12 cellular contexts compared by ENCODE assay signal in the genomic region with DNA sequence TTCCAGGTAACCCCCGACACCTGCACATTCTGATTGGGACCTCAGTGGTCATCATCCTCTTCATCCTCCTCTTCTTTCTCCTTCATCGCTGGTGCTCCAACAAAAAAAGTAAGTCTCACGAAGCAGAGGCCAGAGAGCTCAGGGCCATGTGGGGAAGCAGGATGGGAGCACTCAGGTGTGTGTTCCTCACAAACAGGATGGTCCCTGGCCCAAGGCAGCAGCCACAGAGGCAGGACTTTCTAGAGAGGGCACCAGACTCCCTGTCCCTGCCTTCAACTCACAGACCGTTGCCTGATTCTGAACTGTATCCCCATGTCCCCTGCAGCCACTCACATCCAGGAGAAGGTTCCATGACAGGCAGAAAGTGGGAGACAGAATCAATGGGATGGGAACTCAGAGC. TPM values are rescaled to one million over a fixed set of nuclear protein-coding genes. Genes with fewer than 3 reads are reported as not detected.
"Had no signal": no experiment of that assay in that cellular context is flagged by ENCODE, and none has a peak within 500 bp of the region (broad histone marks: within the 10 kb centered on the region; RNA-seq: fewer than 3 reads in every experiment).

No MANE protein-coding gene starts in this region.

RNA-seq across cellular contexts. Expression of a gene that starts 13.3 kb away (rescaled TPM):
- total RNA-seq: activated B cell treated with CpG ODN at 0.5 μM for 24 hours; activated CD4-positive, alpha-beta memory T cell treated with anti-CD3 and anti-CD28 coated beads for 36 hours; activated CD4-positive, alpha-beta memory T cell treated with anti-CD3 and anti-CD28 coated beads, Interleukin-2, amount 10 ng/mL, durations not matched to agents 7 days and 5 days; activated CD4-positive, alpha-beta T cell treated with anti-CD3 and anti-CD28 coated beads for 36 hours; activated CD4-positive, alpha-beta T cell treated with anti-CD3 and anti-CD28 coated beads, Interleukin-2, amount 10 ng/mL, durations not matched to agents 24 days and 14 days; activated CD4-positive, alpha-beta T cell treated with anti-CD3 and anti-CD28 coated beads, Interleukin-2, amount 10 ng/mL, durations not matched to agents 7 days and 5 days; activated CD8-positive, alpha-beta T cell treated with anti-CD3 and anti-CD28 coated beads for 36 hours; activated CD8-positive, alpha-beta T cell treated with anti-CD3 and anti-CD28 coated beads, Interleukin-2, amount 10 ng/mL, durations not matched to agents 7 days and 5 days; T-helper 1 cell treated with Interleukin-12 subunit alpha and Interleukin-12 subunit beta and Interleukin-4 antibody, amounts not matched to agents 30 ng/mL and 1 ng/mL, for 36 hours; T-helper 17 cell; T-helper 2 cell treated with Interferon-gamma antibody and Interleukin-4, amounts not matched to agents 100 ng/mL and 5 ng/mL, for 36 hours; WTC11 had no signal

RNA-seq across cellular contexts. Expression of a gene that starts 20.5 kb away (rescaled TPM):
- total RNA-seq: activated B cell treated with CpG ODN at 0.5 μM for 24 hours; activated CD4-positive, alpha-beta memory T cell treated with anti-CD3 and anti-CD28 coated beads for 36 hours; activated CD4-positive, alpha-beta memory T cell treated with anti-CD3 and anti-CD28 coated beads, Interleukin-2, amount 10 ng/mL, durations not matched to agents 7 days and 5 days; activated CD4-positive, alpha-beta T cell treated with anti-CD3 and anti-CD28 coated beads for 36 hours; activated CD4-positive, alpha-beta T cell treated with anti-CD3 and anti-CD28 coated beads, Interleukin-2, amount 10 ng/mL, durations not matched to agents 24 days and 14 days; activated CD8-positive, alpha-beta T cell treated with anti-CD3 and anti-CD28 coated beads for 36 hours; activated CD8-positive, alpha-beta T cell treated with anti-CD3 and anti-CD28 coated beads, Interleukin-2, amount 10 ng/mL, durations not matched to agents 7 days and 5 days; T-helper 1 cell treated with Interleukin-12 subunit alpha and Interleukin-12 subunit beta and Interleukin-4 antibody, amounts not matched to agents 30 ng/mL and 1 ng/mL, for 36 hours; T-helper 17 cell; T-helper 2 cell treated with Interferon-gamma antibody and Interleukin-4, amounts not matched to agents 100 ng/mL and 5 ng/mL, for 36 hours; WTC11 had no signal

RNA-seq across cellular contexts. Expression of a gene that starts 33.4 kb away (rescaled TPM):
- total RNA-seq: activated B cell treated with CpG ODN at 0.5 μM for 24 hours; activated CD4-positive, alpha-beta memory T cell treated with anti-CD3 and anti-CD28 coated beads for 36 hours; activated CD4-positive, alpha-beta T cell treated with anti-CD3 and anti-CD28 coated beads for 36 hours; activated CD4-positive, alpha-beta T cell treated with anti-CD3 and anti-CD28 coated beads, Interleukin-2, amount 10 ng/mL, durations not matched to agents 24 days and 14 days; activated CD4-positive, alpha-beta T cell treated with anti-CD3 and anti-CD28 coated beads, Interleukin-2, amount 10 ng/mL, durations not matched to agents 7 days and 5 days; T-helper 1 cell treated with Interleukin-12 subunit alpha and Interleukin-12 subunit beta and Interleukin-4 antibody, amounts not matched to agents 30 ng/mL and 1 ng/mL, for 36 hours; T-helper 17 cell; T-helper 2 cell treated with Interferon-gamma antibody and Interleukin-4, amounts not matched to agents 100 ng/mL and 5 ng/mL, for 36 hours; WTC11 had no signal

RNA-seq across cellular contexts. Expression of a gene that starts 44.6 kb away (rescaled TPM):
- total RNA-seq: activated B cell treated with CpG ODN at 0.5 μM for 24 hours; activated CD4-positive, alpha-beta memory T cell treated with anti-CD3 and anti-CD28 coated beads for 36 hours; activated CD4-positive, alpha-beta memory T cell treated with anti-CD3 and anti-CD28 coated beads, Interleukin-2, amount 10 ng/mL, durations not matched to agents 7 days and 5 days; activated CD4-positive, alpha-beta T cell treated with anti-CD3 and anti-CD28 coated beads for 36 hours; activated CD4-positive, alpha-beta T cell treated with anti-CD3 and anti-CD28 coated beads, Interleukin-2, amount 10 ng/mL, durations not matched to agents 24 days and 14 days; activated CD4-positive, alpha-beta T cell treated with anti-CD3 and anti-CD28 coated beads, Interleukin-2, amount 10 ng/mL, durations not matched to agents 7 days and 5 days; activated CD8-positive, alpha-beta T cell treated with anti-CD3 and anti-CD28 coated beads for 36 hours; T-helper 1 cell treated with Interleukin-12 subunit alpha and Interleukin-12 subunit beta and Interleukin-4 antibody, amounts not matched to agents 30 ng/mL and 1 ng/mL, for 36 hours; T-helper 17 cell; WTC11 had no signal

RNA-seq across cellular contexts. Expression of a gene that starts 49.6 kb away (rescaled TPM):
- total RNA-seq: activated B cell treated with CpG ODN at 0.5 μM for 24 hours; activated CD4-positive, alpha-beta memory T cell treated with anti-CD3 and anti-CD28 coated beads for 36 hours; activated CD4-positive, alpha-beta memory T cell treated with anti-CD3 and anti-CD28 coated beads, Interleukin-2, amount 10 ng/mL, durations not matched to agents 7 days and 5 days; activated CD4-positive, alpha-beta T cell treated with anti-CD3 and anti-CD28 coated beads, Interleukin-2, amount 10 ng/mL, durations not matched to agents 24 days and 14 days; T-helper 1 cell treated with Interleukin-12 subunit alpha and Interleukin-12 subunit beta and Interleukin-4 antibody, amounts not matched to agents 30 ng/mL and 1 ng/mL, for 36 hours; T-helper 17 cell; T-helper 2 cell treated with Interferon-gamma antibody and Interleukin-4, amounts not matched to agents 100 ng/mL and 5 ng/mL, for 36 hours; WTC11 had no signal
